In genomic region chrX:69133561-69134542, GRCh38 we compare ENCODE assay signal across 1 cellular context.
TF ChIP-seq lines count a peak whose summit lies in the region.

No MANE protein-coding gene starts in this region.

TF ChIP-seq in IMR-90, 13 proteins besides CTCF, POLR2A, EP300 and RAD21:
- TF ChIP-seq USF2 (IDR thresholded peaks at IDR 0.05; ENCODE audit: low read depth, low read length), result no peak
- TF ChIP-seq MXI1 (IDR thresholded peaks at IDR 0.05; ENCODE audit: borderline replicate concordance, low read depth, low read length), result no peak
- TF ChIP-seq SMC3 (IDR thresholded peaks at IDR 0.05; ENCODE audit: low read depth, low read length), result peak; percentile 44; the same call in 1 of the 2 replicates
- TF ChIP-seq RFX5 (IDR thresholded peaks at IDR 0.05; ENCODE audit: low read depth, low read length), result no peak
- no peak for TF ChIP-seq MAFK (IDR thresholded peaks at IDR 0.05; ENCODE audit: low read depth, low read length)
- TF ChIP-seq CHD1 (IDR thresholded peaks at IDR 0.05; ENCODE audit: low read depth, low read length), result no peak
- TF ChIP-seq, protein P1, sequence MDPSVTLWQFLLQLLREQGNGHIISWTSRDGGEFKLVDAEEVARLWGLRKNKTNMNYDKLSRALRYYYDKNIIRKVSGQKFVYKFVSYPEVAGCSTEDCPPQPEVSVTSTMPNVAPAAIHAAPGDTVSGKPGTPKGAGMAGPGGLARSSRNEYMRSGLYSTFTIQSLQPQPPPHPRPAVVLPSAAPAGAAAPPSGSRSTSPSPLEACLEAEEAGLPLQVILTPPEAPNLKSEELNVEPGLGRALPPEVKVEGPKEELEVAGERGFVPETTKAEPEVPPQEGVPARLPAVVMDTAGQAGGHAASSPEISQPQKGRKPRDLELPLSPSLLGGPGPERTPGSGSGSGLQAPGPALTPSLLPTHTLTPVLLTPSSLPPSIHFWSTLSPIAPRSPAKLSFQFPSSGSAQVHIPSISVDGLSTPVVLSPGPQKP (IDR thresholded peaks at IDR 0.05; ENCODE audit: borderline replicate concordance, low read depth, low read length), result no peak
